In the genomic region with DNA sequence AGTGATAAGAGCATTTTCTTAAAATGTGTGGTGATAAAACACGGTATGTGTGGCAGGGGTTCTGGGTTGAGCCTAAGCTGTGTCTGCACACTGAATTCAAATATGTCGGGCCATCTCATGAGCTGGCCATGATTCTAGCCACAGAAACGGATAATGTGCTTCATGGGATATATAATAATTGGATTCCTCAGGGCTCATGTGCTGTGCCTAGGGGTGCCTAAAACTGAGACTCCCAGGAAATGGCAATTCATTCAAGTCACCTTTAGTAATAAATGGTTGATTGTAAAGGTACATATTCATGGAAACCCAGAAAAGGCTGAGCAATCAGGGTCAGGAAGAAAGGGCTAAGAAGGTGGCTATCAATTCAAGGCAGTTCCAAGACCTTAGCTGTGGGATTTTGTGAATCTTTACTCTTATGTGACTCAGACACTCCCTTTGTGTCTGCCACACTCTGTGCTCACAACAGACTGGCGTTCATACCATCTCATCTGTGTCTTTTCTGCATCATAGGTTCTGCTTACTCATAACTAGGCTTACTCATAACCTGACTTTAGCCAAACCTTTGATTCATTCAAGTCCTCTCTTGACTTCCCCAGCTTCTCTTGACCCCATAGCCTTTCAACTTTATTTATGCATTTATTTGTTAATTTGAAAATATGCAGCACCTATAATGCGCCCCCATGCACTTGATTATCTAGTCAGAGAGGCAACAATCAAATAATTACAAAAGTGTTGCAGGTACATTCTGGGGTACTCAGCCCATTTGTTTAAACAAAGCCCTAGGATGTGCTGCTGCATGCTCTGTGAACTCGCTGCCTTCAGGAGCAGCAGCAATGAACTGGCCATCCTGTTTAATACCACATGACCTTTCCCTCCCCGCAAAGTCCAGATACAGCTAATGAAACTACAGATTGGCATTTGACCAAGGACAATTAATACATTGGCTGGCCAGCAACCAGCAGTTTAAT, we compare ENCODE assay signal across 1 cellular context.
TF ChIP-seq lines count a peak whose summit lies in the region.

No MANE protein-coding gene starts in this region.

TF ChIP-seq in HepG2, 621 proteins besides CTCF, POLR2A, EP300 and RAD21 (continued from another document):
- TF ChIP-seq, protein P1, sequence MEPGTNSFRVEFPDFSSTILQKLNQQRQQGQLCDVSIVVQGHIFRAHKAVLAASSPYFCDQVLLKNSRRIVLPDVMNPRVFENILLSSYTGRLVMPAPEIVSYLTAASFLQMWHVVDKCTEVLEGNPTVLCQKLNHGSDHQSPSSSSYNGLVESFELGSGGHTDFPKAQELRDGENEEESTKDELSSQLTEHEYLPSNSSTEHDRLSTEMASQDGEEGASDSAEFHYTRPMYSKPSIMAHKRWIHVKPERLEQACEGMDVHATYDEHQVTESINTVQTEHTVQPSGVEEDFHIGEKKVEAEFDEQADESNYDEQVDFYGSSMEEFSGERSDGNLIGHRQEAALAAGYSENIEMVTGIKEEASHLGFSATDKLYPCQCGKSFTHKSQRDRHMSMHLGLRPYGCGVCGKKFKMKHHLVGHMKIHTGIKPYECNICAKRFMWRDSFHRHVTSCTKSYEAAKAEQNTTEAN (CRISPR knock-in tag; conservative IDR thresholded peaks at IDR 0.05) = no peak
TF ChIP-seq in HepG2: peak in this region for 19.
